17 cellular contexts compared by ENCODE assay signal in genomic region chr5:153880094-153880493, GRCh38.
"Had no signal": no experiment of that assay in that cellular context is flagged by ENCODE, and none has a peak within 500 bp of the region (broad histone marks: within the 10 kb centered on the region; RNA-seq: fewer than 3 reads in every experiment).

No MANE protein-coding gene starts in this region.

- H3K9me3 ChIP-seq: breast epithelium, gastrocnemius medialis had no signal

- H3K27me3 ChIP-seq: ascending aorta, breast epithelium, gastrocnemius medialis, neural progenitor cell, sigmoid colon, suprapubic skin had no signal

- H3K4me2 ChIP-seq: neural progenitor cell had no signal

- H3K27ac ChIP-seq: ascending aorta, breast epithelium, epithelial cell of prostate, gastrocnemius medialis, heart left ventricle, neural progenitor cell, sigmoid colon, spleen, suprapubic skin had no signal

- H3K36me3 ChIP-seq: ascending aorta, breast epithelium, gastrocnemius medialis, heart left ventricle, neural progenitor cell, sigmoid colon, spleen, suprapubic skin had no signal

- DNase-seq: activated CD4-positive, CD25-positive, alpha-beta regulatory T cell treated with anti-CD3 and anti-CD28 coated beads, Interleukin-2, amount 50 U/mL, for 72 hours; activated naive CD4-positive, alpha-beta T cell treated with anti-CD3 and anti-CD28 coated beads for 36 hours; activated naive CD8-positive, alpha-beta T cell treated with anti-CD3 and anti-CD28 coated beads, Interleukin-2, amount 50 U/mL, for 24 hours; activated T-cell treated with anti-CD3 and anti-CD28 coated beads, Interleukin-2, amount 50 U/mL, for 1 hour; gastrocnemius medialis; heart left ventricle; left cardiac atrium; midbrain; sigmoid colon; spleen; trophoblast cell had no signal

- H3K4me1 ChIP-seq: breast epithelium, gastrocnemius medialis, heart left ventricle, sigmoid colon, spleen, suprapubic skin had no signal

- H3K9ac ChIP-seq: neural progenitor cell had no signal

- H3K4me3 ChIP-seq: ascending aorta, breast epithelium, gastrocnemius medialis, heart left ventricle, lung, neural progenitor cell, sigmoid colon, spleen, suprapubic skin had no signal

- H2AFZ ChIP-seq: neural progenitor cell had no signal
